ENCODE assay signal across 12 cellular contexts in genomic region chr17:75835315-75835987, GRCh38.
DNase-seq lines count a peak whose midpoint lies in the region.
"Had no signal": no experiment of that assay in that cellular context is flagged by ENCODE, and none has a peak within 500 bp of the region (broad histone marks: within the 10 kb centered on the region; RNA-seq: fewer than 3 reads in every experiment).

No MANE protein-coding gene starts in this region.

- DNase-seq in SHP77 (lab: John Stamatoyannopoulos, UW) (peak; percentile 37 to 53), SHP77 treated with DMSO at 0.1 percent for 48 hours (lab: John Stamatoyannopoulos, UW) (no peak), NCI-H69 (lab: John Stamatoyannopoulos, UW) (peak; percentile 79), retina (peak; percentile 14), activated gamma-delta T cell (lab: John Stamatoyannopoulos, UW) (no peak), KG1 (lab: John Stamatoyannopoulos, UW) (no peak)
- DNase-seq: activated CD8-positive, alpha-beta memory T cell treated with anti-CD3 and anti-CD28 coated beads, Interleukin-2, amount 50 U/mL, for 4 hours; DMS53; naive B cell; stimulated activated CD4-positive, alpha-beta T cell treated with anti-CD3 and anti-CD28 coated beads, Interleukin-1b, Interleukin-23, amount 100 ng/mL, for 48 hours; T-cell; tibial artery had no signal

Comparison
In these comparisons a context has a peak if more than half of its experiments do, and no peak if none do; other contexts are left out.
1. DNase-seq: peak in SHP77 (2 of 2), NCI-H69 (single experiment) and retina (single experiment); none in SHP77 treated with DMSO at 0.1 percent for 48 hours (single experiment), activated gamma-delta T cell (single experiment) and KG1 (single experiment).